In genomic region chr14:92950773-92951172, GRCh38 we compare ENCODE assay signal across 17 cellular contexts. TPM values are rescaled to one million over a fixed set of nuclear protein-coding genes. Genes with fewer than 3 reads are reported as not detected.
DNase-seq lines count a peak whose midpoint lies in the region; ATAC-seq and TF ChIP-seq lines count a peak whose summit lies in the region.
"Had no signal": no experiment of that assay in that cellular context is flagged by ENCODE, and none has a peak within 500 bp of the region (broad histone marks: within the 10 kb centered on the region; RNA-seq: fewer than 3 reads in every experiment).

No MANE protein-coding gene starts in this region.

- peak overlapping the region in 8 of 12 donors; percentile 2 to 75 (median 69) for H3K27ac ChIP-seq in heart left ventricle
- peak overlapping the region; percentile 35 for H3K27ac ChIP-seq in angular gyrus (ENCODE audit: low read depth, low read length)
- peak overlapping the region; percentile 87 for H3K27ac ChIP-seq in left ventricle myocardium inferior (replicated peaks)

- H3K27me3 ChIP-seq in heart left ventricle (no peaks in the 10 kb centered on the region), left ventricle myocardium inferior (ENCODE audit: low read depth) (no peaks in the 10 kb centered on the region)

- intact Hi-C loops in heart left ventricle (cut with DNase I), result loop anchor here in 5 of 10 donors (2.0 to 5.0 kb wide), 4 partner anchors 87 to 190 kb away; partner anchors contain the start of gene ITPK1 (in 2 of the 5)
- intact Hi-C loops in Right ventricle myocardium inferior (cut with DNase I), result loop anchor here (5.0 kb wide), 1 partner anchor 68 kb away; no protein-coding TSS in a partner anchor
- intact Hi-C loops in left ventricle myocardium inferior (cut with micrococcal nuclease), result loop anchor here (5.0 kb wide), 1 partner anchor 187 kb away; no protein-coding TSS in a partner anchor

- H3K27ac Mint-ChIP-seq in stimulated activated naive B cell treated with anti-CD40 and anti-IgM and Interleukin-4, amounts not matched to agents 10 μg/mL and 1 μg/mL and 100 μg/mL, for 72 hours, result peak overlapping the region; percentile 60
- H3K27ac Mint-ChIP-seq: CD4-positive, CD25-positive, alpha-beta regulatory T cell had no signal

- no peaks in the 10 kb centered on the region for H3K27me3 Mint-ChIP-seq in stimulated activated naive B cell treated with anti-CD40 and anti-IgM and Interleukin-4, amounts not matched to agents 10 μg/mL and 1 μg/mL and 100 μg/mL, for 72 hours
- H3K27me3 Mint-ChIP-seq: CD4-positive, CD25-positive, alpha-beta regulatory T cell had no signal

- peaks cover 7 to 14% of the 10 kb centered on the region in 2 donors for H3K4me1 Mint-ChIP-seq in stimulated activated naive B cell treated with anti-CD40 and anti-IgM and Interleukin-4, amounts not matched to agents 10 μg/mL and 1 μg/mL and 100 μg/mL, for 72 hours

- H3K36me3 Mint-ChIP-seq in stimulated activated naive B cell treated with anti-CD40 and anti-IgM and Interleukin-4, amounts not matched to agents 10 μg/mL and 1 μg/mL and 100 μg/mL, for 72 hours, result peaks cover 47 to 67% of the 10 kb centered on the region in 2 donors

- no peak overlapping the region for H3K4me3 ChIP-seq in heart left ventricle
- H3K4me3 ChIP-seq in left ventricle myocardium inferior, result no peak overlapping the region

- no peak for TF ChIP-seq POLR2A in heart left ventricle (IDR thresholded peaks at IDR 0.05)

- H3K36me3 ChIP-seq in heart left ventricle, result peaks cover 0 to 47% (median 18%) of the 10 kb centered on the region in 9 donors
- H3K36me3 ChIP-seq in left ventricle myocardium inferior, result peaks cover 30% of the 10 kb centered on the region

- no peaks in the 10 kb centered on the region for H3K9me3 ChIP-seq in heart left ventricle
- no peaks in the 10 kb centered on the region for H3K9me3 ChIP-seq in left ventricle myocardium inferior (replicated peaks)

- WGBS in heart left ventricle, 4 donors, result 57 to 64% (median 57%) methylated on average over 6 of the region's 6 CpGs

- no peaks in the 10 kb centered on the region for H3K9me3 Mint-ChIP-seq in stimulated activated naive B cell treated with anti-CD40 and anti-IgM and Interleukin-4, amounts not matched to agents 10 μg/mL and 1 μg/mL and 100 μg/mL, for 72 hours
- H3K9me3 Mint-ChIP-seq: CD4-positive, CD25-positive, alpha-beta regulatory T cell had no signal

- TF ChIP-seq CTCF in heart left ventricle (IDR thresholded peaks at IDR 0.05) (no peak), left ventricle myocardium inferior (IDR thresholded peaks at IDR 0.05; ENCODE audit: borderline replicate concordance) (no peak)

- no peak overlapping the region for H3K4me3 Mint-ChIP-seq in stimulated activated naive B cell treated with anti-CD40 and anti-IgM and Interleukin-4, amounts not matched to agents 10 μg/mL and 1 μg/mL and 100 μg/mL, for 72 hours
- H3K4me3 Mint-ChIP-seq: CD4-positive, CD25-positive, alpha-beta regulatory T cell had no signal

- ATAC-seq in heart left ventricle (peak in 1 of 4 donors; percentile 16), Right ventricle myocardium inferior (no peak)
- ATAC-seq in stimulated activated naive B cell treated with anti-CD40 and anti-IgM and Interleukin-4, amounts not matched to agents 10 μg/mL and 1 μg/mL and 100 μg/mL, for 72 hours (replicated peaks), result no peak

- peaks cover 0 to 74% (median 25%) of the 10 kb centered on the region in 12 donors for H3K4me1 ChIP-seq in heart left ventricle
- H3K4me1 ChIP-seq in left ventricle myocardium inferior, result peaks cover 80% of the 10 kb centered on the region

- DNase-seq in heart left ventricle (peak in 2 of 5 donors; percentile 58 to 59), Right ventricle myocardium inferior (ENCODE audit: missing footprints) (no peak), left ventricle myocardium inferior (no peak), EL (no peak), T1000 (lab: John Stamatoyannopoulos, UW) (no peak)
- no peak for DNase-seq in stimulated activated naive B cell treated with anti-CD40 and anti-IgM and Interleukin-4, amounts not matched to agents 10 μg/mL and 1 μg/mL and 100 μg/mL, for 72 hours
- DNase-seq in activated T-cell treated with anti-CD3 and anti-CD28 coated beads, Interleukin-2, amount 50 U/mL, for 1 hour, result no peak
- DNase-seq: Calu3; CD4-positive, CD25-positive, alpha-beta regulatory T cell; HCEC 1CT; IMR-90; Kasumi-1; NCI-H1930; NCI-H510A had no signal

RNA-seq across cellular contexts. Expression of gene CHGA, which starts 27.8 kb away (rescaled TPM):
- total RNA-seq in heart left ventricle (not detected), Right ventricle myocardium inferior (not detected), left ventricle myocardium inferior (not detected)
- polyA plus RNA-seq in heart left ventricle, result under 1 TPM; 0.07 to 0.19 TPM
- total RNA-seq: A172; CD4-positive, CD25-positive, alpha-beta regulatory T cell; HT-29; IMR-90 had no signal
- polyA plus RNA-seq: IMR-90 had no signal

Comparison
In these comparisons a context has a peak if more than half of its experiments do, and no peak if none do; other contexts are left out.
1. H3K27ac ChIP-seq: peak in every context shown above with its lines; median percentile 87 in left ventricle myocardium inferior; 69 in heart left ventricle; 35 in angular gyrus.